ENCODE assay signal across 11 cellular contexts in the genomic region with DNA sequence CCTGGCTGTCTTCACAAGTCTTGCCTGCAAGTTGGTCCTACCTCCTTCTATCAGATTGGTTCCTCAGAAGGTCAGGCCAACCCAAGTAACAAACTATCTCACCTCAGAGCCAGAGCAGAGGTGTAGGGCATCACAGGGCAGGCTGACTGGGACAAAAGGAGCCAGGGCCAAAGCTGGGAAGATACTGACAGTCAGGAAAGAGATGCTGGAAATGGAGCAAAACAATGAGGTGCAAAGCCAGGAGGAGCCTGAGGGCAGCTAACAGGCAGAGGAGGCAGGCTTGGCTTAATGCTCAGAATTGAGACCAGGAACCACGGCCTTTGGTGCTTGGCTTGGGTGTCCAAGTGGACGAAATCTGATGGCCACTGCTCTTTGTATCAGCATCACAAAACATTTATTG.
DNase-seq lines count a peak whose midpoint lies in the region; ATAC-seq, FAIRE-seq and TF ChIP-seq lines count a peak whose summit lies in the region.
"Had no signal": no experiment of that assay in that cellular context is flagged by ENCODE, and none has a peak within 500 bp of the region (broad histone marks: within the 10 kb centered on the region; RNA-seq: fewer than 3 reads in every experiment).

No MANE protein-coding gene starts in this region.

- H3K27me3 Mint-ChIP-seq in activated CD8-positive, alpha-beta T cell treated with anti-CD3 and anti-CD28 coated beads, Interleukin-2, amount 10 ng/mL, durations not matched to agents 7 days and 5 days (ENCODE audit: low read depth), result no peaks in the 10 kb centered on the region
- no peaks in the 10 kb centered on the region for H3K27me3 Mint-ChIP-seq in stimulated activated memory B cell treated with anti-CD40 and anti-IgM and Interleukin-4, amounts not matched to agents 10 μg/mL and 1 μg/mL and 100 μg/mL, for 72 hours

- no peaks in the 10 kb centered on the region for H3K27me3 ChIP-seq in lower lobe of right lung (ENCODE audit: low read depth)

- POLR2A ChIA-PET in activated CD8-positive, alpha-beta T cell treated with anti-CD3 and anti-CD28 coated beads, Interleukin-2, amount 10 ng/mL, durations not matched to agents 7 days and 5 days (lab: Charles Lee), result interaction anchor here (7.7 kb wide), 1 partner anchor 39 kb away, joined by 62 read pairs; no protein-coding TSS in a partner anchor

- no peak for ATAC-seq in activated CD8-positive, alpha-beta T cell treated with anti-CD3 and anti-CD28 coated beads, Interleukin-2, amount 10 ng/mL, durations not matched to agents 7 days and 5 days
- ATAC-seq in lower lobe of right lung (no peak), left lobe of liver (no peak), GM18868 (IDR thresholded peaks at IDR 0.05; ENCODE audit: unreplicated experiment) (no peak), HG03521 (IDR thresholded peaks at IDR 0.05; ENCODE audit: unreplicated experiment) (no peak)
- ATAC-seq in stimulated activated memory B cell treated with anti-CD40 and anti-IgM and Interleukin-4, amounts not matched to agents 10 μg/mL and 1 μg/mL and 100 μg/mL, for 72 hours, result no peak

- H3K4me1 Mint-ChIP-seq in activated CD8-positive, alpha-beta T cell treated with anti-CD3 and anti-CD28 coated beads, Interleukin-2, amount 10 ng/mL, durations not matched to agents 7 days and 5 days (ENCODE audit: low read depth), result peaks cover 52% of the 10 kb centered on the region
- H3K4me1 Mint-ChIP-seq in stimulated activated memory B cell treated with anti-CD40 and anti-IgM and Interleukin-4, amounts not matched to agents 10 μg/mL and 1 μg/mL and 100 μg/mL, for 72 hours, result peaks cover 72% of the 10 kb centered on the region

- H3K36me3 Mint-ChIP-seq in activated CD8-positive, alpha-beta T cell treated with anti-CD3 and anti-CD28 coated beads, Interleukin-2, amount 10 ng/mL, durations not matched to agents 7 days and 5 days (ENCODE audit: low read depth), result peaks cover 39% of the 10 kb centered on the region
- H3K36me3 Mint-ChIP-seq in stimulated activated memory B cell treated with anti-CD40 and anti-IgM and Interleukin-4, amounts not matched to agents 10 μg/mL and 1 μg/mL and 100 μg/mL, for 72 hours, result peaks cover 17% of the 10 kb centered on the region

- CTCF ChIA-PET in activated CD8-positive, alpha-beta T cell treated with anti-CD3 and anti-CD28 coated beads, Interleukin-2, amount 10 ng/mL, durations not matched to agents 7 days and 5 days (lab: Charles Lee), result interaction anchor here (1.8 kb wide), 1 partner anchor 54 kb away, joined by 4 read pairs; no protein-coding TSS in a partner anchor

- peak overlapping the region; percentile 99 for H3K27ac ChIP-seq in lower lobe of right lung

- no peak overlapping the region for H3K4me3 ChIP-seq in lower lobe of right lung

- H3K9me3 ChIP-seq in lower lobe of right lung, result no peaks in the 10 kb centered on the region

- no peaks in the 10 kb centered on the region for H3K36me3 ChIP-seq in lower lobe of right lung

- DNase-seq in HTR-8/SVneo (ENCODE audit: insufficient read length, low spot score) (no peak), lower lobe of right lung (no peak), left lobe of liver (ENCODE audit: low spot score) (no peak), NCI-H446 (lab: John Stamatoyannopoulos, UW) (no peak)
- DNase-seq in activated CD8-positive, alpha-beta T cell treated with anti-CD3 and anti-CD28 coated beads, Interleukin-2, amount 10 ng/mL, durations not matched to agents 7 days and 5 days, result no peak
- DNase-seq: dermis blood vessel endothelial cell; glutamatergic neuron; stimulated activated CD4-positive, alpha-beta T cell treated with anti-CD3 and anti-CD28 coated beads, Interleukin-4, amount 100 ng/mL, for 1 hour had no signal

- no peaks in the 10 kb centered on the region for H3K9me3 Mint-ChIP-seq in activated CD8-positive, alpha-beta T cell treated with anti-CD3 and anti-CD28 coated beads, Interleukin-2, amount 10 ng/mL, durations not matched to agents 7 days and 5 days (ENCODE audit: insufficient read depth)
- H3K9me3 Mint-ChIP-seq in stimulated activated memory B cell treated with anti-CD40 and anti-IgM and Interleukin-4, amounts not matched to agents 10 μg/mL and 1 μg/mL and 100 μg/mL, for 72 hours, result no peaks in the 10 kb centered on the region

- FAIRE-seq in HTR-8/SVneo (lab: Jason Lieb, UNC), result peak; percentile 4

- TF ChIP-seq CTCF in lower lobe of right lung (IDR thresholded peaks at IDR 0.05), result no peak

- H3K27ac Mint-ChIP-seq in activated CD8-positive, alpha-beta T cell treated with anti-CD3 and anti-CD28 coated beads, Interleukin-2, amount 10 ng/mL, durations not matched to agents 7 days and 5 days, result peak overlapping the region; percentile 94
- peak overlapping the region; percentile 89 for H3K27ac Mint-ChIP-seq in stimulated activated memory B cell treated with anti-CD40 and anti-IgM and Interleukin-4, amounts not matched to agents 10 μg/mL and 1 μg/mL and 100 μg/mL, for 72 hours

- no peak overlapping the region for H3K4me3 Mint-ChIP-seq in activated CD8-positive, alpha-beta T cell treated with anti-CD3 and anti-CD28 coated beads, Interleukin-2, amount 10 ng/mL, durations not matched to agents 7 days and 5 days
- H3K4me3 Mint-ChIP-seq in stimulated activated memory B cell treated with anti-CD40 and anti-IgM and Interleukin-4, amounts not matched to agents 10 μg/mL and 1 μg/mL and 100 μg/mL, for 72 hours, result no peak overlapping the region

- H3K4me1 ChIP-seq in lower lobe of right lung, result peaks cover 65% of the 10 kb centered on the region

- intact Hi-C loops in lower lobe of right lung (cut with DNase I), result no loop called here
